ENCODE assay signal across 19 cellular contexts in genomic region chr4:102312447-102312846, GRCh38. TPM values are rescaled to one million over a fixed set of nuclear protein-coding genes. Genes with fewer than 3 reads are reported as not detected.
DNase-seq lines count a peak whose midpoint lies in the region; ATAC-seq and TF ChIP-seq lines count a peak whose summit lies in the region.
"Had no signal": no experiment of that assay in that cellular context is flagged by ENCODE, and none has a peak within 500 bp of the region (broad histone marks: within the 10 kb centered on the region; RNA-seq: fewer than 3 reads in every experiment).

No MANE protein-coding gene starts in this region.

- ATAC-seq in GM21423 (IDR thresholded peaks at IDR 0.05; ENCODE audit: unreplicated experiment) (peak; percentile 44), mucosa of descending colon (peak; percentile 49)
- ATAC-seq: HepG2 had no signal

- H4K20me1 ChIP-seq in Karpas-422 (ENCODE audit: insufficient read depth, low read depth, low read length): no peaks in the 10 kb centered on the region

- no peak overlapping the region for H3K9ac ChIP-seq in Karpas-422 (ENCODE audit: low read length)

- peak overlapping the region; percentile 89 for H3K27ac Mint-ChIP-seq in endothelial cell (ENCODE audit: unreplicated experiment)
- H3K27ac Mint-ChIP-seq: IgD-negative memory B cell had no signal

- TF ChIP-seq CTCF in endothelial cell (IDR thresholded peaks at IDR 0.05; ENCODE audit: unreplicated experiment): no peak
- TF ChIP-seq CTCF in mucosa of descending colon (IDR thresholded peaks at IDR 0.05): no peak

- no peak overlapping the region for H3K4me3 ChIP-seq in Karpas-422 (ENCODE audit: low read length)
- no peak overlapping the region for H3K4me3 ChIP-seq in mucosa of descending colon

- DNase-seq in Karpas-422 (no peak), endothelial cell (ENCODE audit: low spot score) (no peak), mucosa of descending colon (no peak), SIG-M5 treated with dmso at 0.1 percent for 504 hours (lab: John Stamatoyannopoulos, UW; ENCODE audit: unreplicated experiment) (no peak), SW480 (ENCODE audit: low spot score) (no peak), NCI-H2227 treated with DMSO at 0.1 percent for 48 hours (lab: John Stamatoyannopoulos, UW) (no peak), AG08395 (ENCODE audit: low spot score) (no peak)
- DNase-seq: ACHN; AML-193; CD4-positive, alpha-beta memory T cell; DMS79 treated with DMSO at 0.1 percent for 48 hours; GF-D8; GOT3; H7; KBM-7 had no signal

- intact Hi-C loops in mucosa of descending colon (cut with DNase I, micrococcal nuclease): no loop called here

- H2AFZ ChIP-seq in Karpas-422 (ENCODE audit: low read length): no peak overlapping the region

- no peak overlapping the region for H3K4me3 Mint-ChIP-seq in endothelial cell (ENCODE audit: unreplicated experiment)
- H3K4me3 Mint-ChIP-seq: CD4-positive, alpha-beta memory T cell; IgD-negative memory B cell had no signal

- H3K27me3 Mint-ChIP-seq in endothelial cell (ENCODE audit: unreplicated experiment): peaks cover 6% of the 10 kb centered on the region
- H3K27me3 Mint-ChIP-seq: CD4-positive, alpha-beta memory T cell; IgD-negative memory B cell had no signal

- no peaks in the 10 kb centered on the region for H3K9me3 Mint-ChIP-seq in endothelial cell (ENCODE audit: unreplicated experiment)

- H3K79me2 ChIP-seq in Karpas-422 (ENCODE audit: low read length): peaks cover 99% of the 10 kb centered on the region

- no peaks in the 10 kb centered on the region for H3K9me2 ChIP-seq in Karpas-422 (replicated peaks; ENCODE audit: insufficient read depth, low read length)

- peaks cover 48% of the 10 kb centered on the region for H3K36me3 ChIP-seq in Karpas-422 (ENCODE audit: insufficient read depth, low read length)
- no peaks in the 10 kb centered on the region for H3K36me3 ChIP-seq in mucosa of descending colon (ENCODE audit: low read depth)

- peaks cover 45% of the 10 kb centered on the region for H3K36me3 Mint-ChIP-seq in endothelial cell (ENCODE audit: low read depth, unreplicated experiment)

- 0 out of 2 replicates have a peak overlapping the region, but pooled peaks have one; percentile 18 for H3K27ac ChIP-seq in Karpas-422 (ENCODE audit: low read length)
- H3K27ac ChIP-seq: C4-2B had no signal

- H3K9me3 ChIP-seq in Karpas-422 (ENCODE audit: low read length) (no peaks in the 10 kb centered on the region), mucosa of descending colon (no peaks in the 10 kb centered on the region)

- H3K27me3 ChIP-seq in Karpas-422 (ENCODE audit: low read length): no peaks in the 10 kb centered on the region

- H3K4me1 ChIP-seq in Karpas-422 (ENCODE audit: low read length): peaks cover 84% of the 10 kb centered on the region
- no peaks in the 10 kb centered on the region for H3K4me1 ChIP-seq in mucosa of descending colon (ENCODE audit: low read depth)

- H3K4me1 Mint-ChIP-seq in endothelial cell (ENCODE audit: unreplicated experiment): peaks cover 62% of the 10 kb centered on the region

- no peak overlapping the region for H3K4me2 ChIP-seq in Karpas-422 (ENCODE audit: low read depth, low read length, poor library complexity, severe bottlenecking)

RNA-seq across cellular contexts. Expression of gene SLC39A8, which starts 32.8 kb away (rescaled TPM):
- total RNA-seq in Karpas-422 (2014; rRNA removed; shearing (Covaris generic); ENCODE audit: low replicate concordance): 201 and 340 TPM in 2 replicates
- total RNA-seq in endothelial cell (ENCODE audit: unreplicated experiment) (211 TPM), mucosa of descending colon (100 to 1,000 TPM in 1 of 3 donors, 10 to 100 TPM in 2; 35.1 to 121 (median 83.5) TPM)
